Comparison of ENCODE assay signal across 20 cellular contexts in the genomic region with DNA sequence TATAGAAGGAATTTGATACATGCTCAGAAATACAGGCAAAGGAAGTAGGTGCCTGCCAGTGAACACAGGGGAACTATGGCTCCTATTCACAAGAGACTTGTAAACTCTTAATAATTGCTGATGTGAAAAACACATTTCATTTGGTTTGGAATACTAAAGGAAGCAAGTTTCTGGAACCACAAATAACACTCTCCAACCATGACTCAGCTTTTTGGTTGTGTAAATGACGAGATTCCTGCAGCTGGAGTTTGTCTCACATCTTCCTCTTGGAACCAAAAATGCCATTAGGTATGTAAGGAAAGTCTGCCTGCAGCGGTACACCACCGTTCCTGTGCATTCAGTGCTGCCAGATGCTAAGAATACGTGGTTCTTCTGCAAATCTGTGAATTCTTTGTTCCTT. TPM values are rescaled to one million over a fixed set of nuclear protein-coding genes. Genes with fewer than 3 reads are reported as not detected.
A peak's percentile ranks its signal among the peaks of the same experiment; 100 is the strongest.
DNase-seq lines count a peak whose midpoint lies in the region; ATAC-seq and TF ChIP-seq lines count a peak whose summit lies in the region.
"Had no signal": no experiment of that assay in that cellular context is flagged by ENCODE, and none has a peak within 500 bp of the region (broad histone marks: within the 10 kb centered on the region; RNA-seq: fewer than 3 reads in every experiment).

No MANE protein-coding gene starts in this region.

- no peaks in the 10 kb centered on the region for H3K9me3 ChIP-seq in RWPE2 (ENCODE audit: severe bottlenecking)
- H3K9me3 ChIP-seq in neuronal stem cell (replicated peaks in 1 of 2; ENCODE audit: control insufficient read depth in 2 of 2, insufficient read depth in 1 of 2, low read depth in 1 of 2, low read length in 2 of 2), result peaks cover 0 to 6% of the 10 kb centered on the region in 2 donors
- no peaks in the 10 kb centered on the region for H3K9me3 ChIP-seq in OCI-LY7 (ENCODE audit: low read length)
- H3K9me3 ChIP-seq in HAP-1, result no peaks in the 10 kb centered on the region
- H3K9me3 ChIP-seq: BLaER1 had no signal

- H3K9me2 ChIP-seq in OCI-LY7 (ENCODE audit: insufficient read depth, low read length), result no peaks in the 10 kb centered on the region

- no TSS peak for BruUV-seq in OCI-LY7 (replicated peaks; lab: Mats Ljungman, UMichigan)

- in situ Hi-C loops in HAP-1 (cut with MboI; ENCODE audit: low sequenced_read_pairs), result no loop called here

- no peak overlapping the region for H2BK5ac ChIP-seq in neuronal stem cell (ENCODE audit: low read length)

- H2AFZ ChIP-seq in neuronal stem cell (ENCODE audit: low read length) (peak overlapping the region; percentile 40), OCI-LY7 (ENCODE audit: low read length) (no peak overlapping the region)
- H2AFZ ChIP-seq: PC-9 had no signal

- POLR2A ChIA-PET in OCI-LY7 (lab: Charles Lee), result no interaction called here

- intact Hi-C loops in OCI-LY7 (cut with micrococcal nuclease; ENCODE audit: unreplicated experiment), result no loop called here

- CTCF ChIA-PET in OCI-LY7 (lab: Charles Lee; ENCODE audit: unreplicated experiment), result no interaction called here

- no peak overlapping the region for H2BK15ac ChIP-seq in neuronal stem cell (ENCODE audit: low read length)

- no peak overlapping the region for H2BK120ac ChIP-seq in neuronal stem cell (ENCODE audit: low read depth, low read length)

- ATAC-seq in RWPE2 (ENCODE audit: low read depth) (peak; percentile 25; the same call in 1 of the 3 replicates), HG02870 (IDR thresholded peaks at IDR 0.05; ENCODE audit: unreplicated experiment) (no peak)
- ATAC-seq: GM12878 had no signal

- H4K20me1 ChIP-seq in OCI-LY7 (ENCODE audit: insufficient read depth, low read length), result no peaks in the 10 kb centered on the region
- H4K20me1 ChIP-seq: BLaER1 had no signal

- H3K4ac ChIP-seq in neuronal stem cell (ENCODE audit: low read length), result no peak overlapping the region

- no peak overlapping the region for H3K14ac ChIP-seq in neuronal stem cell (ENCODE audit: low read length)

- H4K8ac ChIP-seq in neuronal stem cell (ENCODE audit: low read depth, low read length), result no peak overlapping the region

- H2AK5ac ChIP-seq in neuronal stem cell (ENCODE audit: low read depth, low read length), result no peak overlapping the region

- H3K4me2 ChIP-seq in neuronal stem cell (ENCODE audit: insufficient read depth, low read length, poor library complexity, severe bottlenecking) (no peak overlapping the region), OCI-LY7 (ENCODE audit: low read length) (no peak overlapping the region)
- H3K4me2 ChIP-seq: BLaER1, PC-9 had no signal

- H2BK12ac ChIP-seq in neuronal stem cell (ENCODE audit: low read length), result no peak overlapping the region

- H3K4me1 ChIP-seq in RWPE2 (ENCODE audit: insufficient read depth, poor library complexity, severe bottlenecking) (no peaks in the 10 kb centered on the region), neuronal stem cell (ENCODE audit: control insufficient read depth in 2 of 2, insufficient read depth in 1 of 2, low read depth in 1 of 2, low read length in 2 of 2) (no peaks in the 10 kb centered on the region), OCI-LY7 (ENCODE audit: insufficient read depth, low read length, poor library complexity, severe bottlenecking) (no peaks in the 10 kb centered on the region), HAP-1 (no peaks in the 10 kb centered on the region)
- H3K4me1 ChIP-seq: BLaER1 had no signal

- H3K27ac ChIP-seq in RWPE2 (ENCODE audit: poor library complexity, severe bottlenecking), result no peak overlapping the region
- H3K27ac ChIP-seq in neuronal stem cell (replicated peaks; ENCODE audit: low read length), result no peak overlapping the region
- H3K27ac ChIP-seq in OCI-LY7 (ENCODE audit: low read depth, low read length, poor library complexity, severe bottlenecking), result no peak overlapping the region
- H3K27ac ChIP-seq: BLaER1, PC-9 had no signal

- no peak overlapping the region for H4K91ac ChIP-seq in neuronal stem cell (ENCODE audit: low read depth, low read length, poor library complexity)

- no peaks in the 10 kb centered on the region for H3K79me1 ChIP-seq in neuronal stem cell (ENCODE audit: low read depth, low read length)

- TF ChIP-seq CTCF in RWPE2 (IDR thresholded peaks at IDR 0.05; ENCODE audit: poor library complexity, severe bottlenecking), result no peak
- TF ChIP-seq CTCF in OCI-LY7 (conservative IDR thresholded peaks at IDR 0.05; ENCODE audit: low read length), result no peak

- H3K23ac ChIP-seq in neuronal stem cell (ENCODE audit: low read depth, low read length, poor library complexity), result no peak overlapping the region

- no peak overlapping the region for H3K4me3 ChIP-seq in RWPE2 (ENCODE audit: severe bottlenecking)
- H3K4me3 ChIP-seq in neuronal stem cell (ENCODE audit: low read length in 2 of 2), result no peak overlapping the region
- no peak overlapping the region for H3K4me3 ChIP-seq in OCI-LY7 (ENCODE audit: low read depth, low read length, poor library complexity, severe bottlenecking)
- no peak overlapping the region for H3K4me3 ChIP-seq in HAP-1
- H3K4me3 ChIP-seq: BLaER1, GM12878, PC-9 had no signal

- H3K36me3 ChIP-seq in RWPE2 (ENCODE audit: low read depth) (no peaks in the 10 kb centered on the region), neuronal stem cell (replicated peaks in 1 of 2; ENCODE audit: control insufficient read depth in 2 of 2, insufficient read depth in 2 of 2, low read length in 2 of 2) (no peaks in the 10 kb centered on the region), OCI-LY7 (ENCODE audit: insufficient read depth, low read length) (no peaks in the 10 kb centered on the region), HAP-1 (replicated peaks) (no peaks in the 10 kb centered on the region)
- H3K36me3 ChIP-seq: BLaER1 had no signal

- H3K79me2 ChIP-seq in OCI-LY7 (ENCODE audit: insufficient read depth, low read depth, low read length), result no peaks in the 10 kb centered on the region

- peak; percentile 6 for DNase-seq in COLO829 (ENCODE audit: low spot score)
- peak; percentile 78 for DNase-seq in H4 (ENCODE audit: low spot score)
- DNase-seq in RWPE2 (ENCODE audit: low spot score), result no peak
- no peak for DNase-seq in neuronal stem cell (ENCODE audit: low spot score)
- DNase-seq in OCI-LY7 (ENCODE audit: low spot score), result no peak
- no peak for DNase-seq in HAP-1 (ENCODE audit: low spot score in 2 of 2)
- DNase-seq: DMS 273 treated with DMSO at 0.1 percent for 48 hours, HCEC 1CT, KBM-7, NCI-H1092 treated with DMSO at 0.1 percent for 48 hours, NCI-H1694, NCI-H2107, NCI-H226, NCI-H526 treated with DMSO at 0.1 percent for 48 hours, PC-9, SHP77 treated with DMSO at 0.1 percent for 48 hours had no signal

- no peak overlapping the region for H3K18ac ChIP-seq in neuronal stem cell (ENCODE audit: low read length)

- H3K27me3 ChIP-seq in RWPE2 (ENCODE audit: insufficient read depth, poor library complexity, severe bottlenecking), result no peaks in the 10 kb centered on the region
- H3K27me3 ChIP-seq in neuronal stem cell (ENCODE audit: control insufficient read depth in 3 of 3, insufficient read depth in 3 of 3, low read depth in 1 of 3, low read length in 3 of 3), result no peaks in the 10 kb centered on the region
- no peaks in the 10 kb centered on the region for H3K27me3 ChIP-seq in HAP-1 (ENCODE audit: low read depth)
- H3K27me3 ChIP-seq: BLaER1 had no signal

- H3K9ac ChIP-seq in neuronal stem cell (ENCODE audit: low read depth, low read length, poor library complexity), result no peak overlapping the region
- H3K9ac ChIP-seq: BLaER1 had no signal

- WGBS in neuronal stem cell (ENCODE audit: extremely low coverage in 2 of 2, insufficient read length in 2 of 2, insufficient replicate concordance in 1 of 2), 2 donors, result no CpG with 5 or more reads among the region's 4 CpGs

RNA-seq across cellular contexts. Expression of a gene that starts 4.5 kb away (rescaled TPM):
- not detected in 2 replicates for total RNA-seq in H4 (2014; rRNA removed; shearing (Covaris generic))
- polyA plus RNA-seq in neuronal stem cell (2013, experiment 1 of 2), result not detected
- not detected for polyA plus RNA-seq in neuronal stem cell (2013, experiment 2 of 2)
- total RNA-seq in OCI-LY7 (2014; rRNA removed; shearing (Covaris generic)), result not detected in 2 replicates
- total RNA-seq in OCI-LY7 (2022), result not detected in 2 replicates
- total RNA-seq: GM12878, M059J, PC-9 had no signal
- polyA plus RNA-seq: GM12878 had no signal

RNA-seq across cellular contexts. Expression of a gene that starts 9.7 kb away (rescaled TPM):
- not detected in 2 replicates for total RNA-seq in H4 (2014; rRNA removed; shearing (Covaris generic))
- not detected for polyA plus RNA-seq in neuronal stem cell (2013, experiment 1 of 2)
- polyA plus RNA-seq in neuronal stem cell (2013, experiment 2 of 2), result not detected
- not detected in 2 replicates for total RNA-seq in OCI-LY7 (2014; rRNA removed; shearing (Covaris generic))
- total RNA-seq in OCI-LY7 (2022), result not detected in 2 replicates
- total RNA-seq: GM12878, M059J, PC-9 had no signal

RNA-seq across cellular contexts. Expression of a gene that starts 20.1 kb away (rescaled TPM):
- total RNA-seq in H4 (2014; rRNA removed; shearing (Covaris generic)), result not detected in 2 replicates
- polyA plus RNA-seq in neuronal stem cell (2013, experiment 1 of 2), result not detected
- polyA plus RNA-seq in neuronal stem cell (2013, experiment 2 of 2), result not detected
- total RNA-seq in OCI-LY7 (2014; rRNA removed; shearing (Covaris generic)), result not detected in 2 replicates
- total RNA-seq in OCI-LY7 (2022), result not detected in 2 replicates
- total RNA-seq: GM12878, M059J, PC-9 had no signal
- polyA plus RNA-seq: GM12878 had no signal

RNA-seq across cellular contexts. Expression of a gene that starts 28.3 kb away (rescaled TPM):
- total RNA-seq in H4 (2014; rRNA removed; shearing (Covaris generic)), result not detected in 2 replicates
- not detected for polyA plus RNA-seq in neuronal stem cell (2013, experiment 1 of 2)
- polyA plus RNA-seq in neuronal stem cell (2013, experiment 2 of 2), result not detected
- not detected in 2 replicates for total RNA-seq in OCI-LY7 (2014; rRNA removed; shearing (Covaris generic))
- not detected in 2 replicates for total RNA-seq in OCI-LY7 (2022)
- total RNA-seq: GM12878, M059J, PC-9 had no signal

Comparison
In these comparisons a context has a peak if more than half of its experiments do, and no peak if none do; other contexts are left out.
1. DNase-seq: peak in COLO829 (single experiment) and H4 (single experiment); none in RWPE2 (single experiment), neuronal stem cell (single experiment), OCI-LY7 (single experiment) and HAP-1 (0 of 2).